Comparison of ENCODE assay signal across 11 cellular contexts in the genomic region with DNA sequence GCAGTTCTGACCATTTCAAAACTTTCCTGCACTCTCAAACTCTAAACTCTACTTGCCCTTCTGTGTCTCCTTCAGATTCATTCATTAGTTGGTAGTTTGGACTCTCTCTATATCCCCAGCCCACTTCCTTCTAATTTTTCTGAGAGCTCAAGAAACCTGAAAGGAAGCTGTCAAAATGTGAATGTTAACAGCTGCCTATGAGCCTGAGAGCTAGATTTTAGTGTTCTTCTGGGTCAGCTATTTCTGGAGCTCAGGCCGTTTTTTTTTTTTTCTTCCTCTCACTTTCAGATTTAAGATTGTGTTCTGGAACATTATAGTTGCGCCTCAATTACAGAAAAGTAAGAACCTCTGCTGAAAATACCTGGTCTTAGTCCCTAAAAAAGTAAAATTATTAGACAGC.
DNase-seq lines count a peak whose midpoint lies in the region; ATAC-seq and TF ChIP-seq lines count a peak whose summit lies in the region.
"Had no signal": no experiment of that assay in that cellular context is flagged by ENCODE, and none has a peak within 500 bp of the region (broad histone marks: within the 10 kb centered on the region; RNA-seq: fewer than 3 reads in every experiment).

No MANE protein-coding gene starts in this region.

- no peaks in the 10 kb centered on the region for H3K9me2 ChIP-seq in GM23248 (ENCODE audit: insufficient read depth)

- no peak overlapping the region for H3K4me2 ChIP-seq in GM23248 (ENCODE audit: unreplicated experiment)

- in situ Hi-C loops in GM23248 (cut with MboI): no loop called here
- in situ Hi-C loops in KBM-7 (cut with MboI; ENCODE audit: low pct_unique_long_range_greater_than_20kb, low sequenced_read_pairs): no loop called here

- H3K36me3 ChIP-seq in GM23248 (ENCODE audit: low read depth): peaks cover 60% of the 10 kb centered on the region

- peaks cover 81% of the 10 kb centered on the region for H3F3A ChIP-seq in GM23248 (ENCODE audit: insufficient read depth)

- DNase-seq in GM23248 (no peak), KBM-7 (peak; percentile 49), SHP77 treated with DMSO at 0.1 percent for 48 hours (lab: John Stamatoyannopoulos, UW) (no peak), sciatic nerve (ENCODE audit: low spot score) (no peak)
- no peak for DNase-seq in activated naive CD4-positive, alpha-beta T cell treated with anti-CD3 and anti-CD28 coated beads, Interleukin-2, amount 50 U/mL, for 72 hours (ENCODE audit: low spot score in 2 of 2)
- DNase-seq in stimulated activated CD4-positive, alpha-beta T cell treated with anti-CD3 and anti-CD28 coated beads, Interleukin-2, amount 100 ng/mL, for 48 hours: no peak
- DNase-seq: activated CD4-positive, alpha-beta T cell treated with anti-CD3 and anti-CD28 coated beads for 36 hours; NCI-H187 had no signal

- intact Hi-C loops in sciatic nerve (cut with DNase I): no loop called here

- ATAC-seq in GM18861 (IDR thresholded peaks at IDR 0.05; ENCODE audit: unreplicated experiment) (peak; percentile 89), sciatic nerve (no peak)
- no peak for ATAC-seq in activated naive CD4-positive, alpha-beta T cell treated with anti-CD3 and anti-CD28 coated beads, Interleukin-2, amount 50 U/mL, for 72 hours
- ATAC-seq: activated CD4-positive, alpha-beta T cell treated with anti-CD3 and anti-CD28 coated beads for 36 hours had no signal

- H4K20me1 ChIP-seq in GM23248 (ENCODE audit: insufficient read depth): peaks cover 47% of the 10 kb centered on the region; the same call in 1 of the 2 replicates

- WGBS in GM23248 (ENCODE audit: low coverage in 1 of 2, low lambda C conversion rate in 2 of 2, missing lambda C conversion rate in 2 of 2), 2 experiments: 50% methylated on average over 2 of the region's 2 CpGs

- no peaks in the 10 kb centered on the region for H3K27me3 Mint-ChIP-seq in nephron (ENCODE audit: low read depth)
- H3K27me3 Mint-ChIP-seq: activated CD4-positive, alpha-beta T cell treated with anti-CD3 and anti-CD28 coated beads for 36 hours had no signal

- TF ChIP-seq CTCF in nephron (IDR thresholded peaks at IDR 0.05; ENCODE audit: unreplicated experiment in 3 of 3): no peak

- H3K9me3 ChIP-seq in GM23248 (ENCODE audit: low read depth): no peaks in the 10 kb centered on the region

- H3K79me2 ChIP-seq in GM23248 (ENCODE audit: insufficient read depth): peaks cover 100% of the 10 kb centered on the region

- no peak overlapping the region for H3K4me3 ChIP-seq in GM23248

- peaks cover 57% of the 10 kb centered on the region for H3K36me3 Mint-ChIP-seq in nephron (ENCODE audit: low read depth)
- H3K36me3 Mint-ChIP-seq in activated naive CD4-positive, alpha-beta T cell treated with anti-CD3 and anti-CD28 coated beads, Interleukin-2, amount 50 U/mL, for 72 hours: peaks cover 0 to 7% of the 10 kb centered on the region in 2 donors

- H3K27me3 ChIP-seq in GM23248 (replicated peaks; ENCODE audit: insufficient read depth): no peaks in the 10 kb centered on the region

- H3K4me1 ChIP-seq in GM23248 (ENCODE audit: insufficient read depth): peaks cover 47% of the 10 kb centered on the region

- peaks cover 62% of the 10 kb centered on the region for H3K4me1 Mint-ChIP-seq in nephron

- no peak overlapping the region for H2AFZ ChIP-seq in GM23248

- no peak overlapping the region for H3K4me3 Mint-ChIP-seq in nephron
- H3K4me3 Mint-ChIP-seq: activated CD4-positive, alpha-beta T cell treated with anti-CD3 and anti-CD28 coated beads for 36 hours had no signal

- no peak overlapping the region for H3K9ac ChIP-seq in GM23248

- peak overlapping the region; percentile 62 to 95 (median 89) for H3K27ac Mint-ChIP-seq in nephron
- H3K27ac Mint-ChIP-seq in activated naive CD4-positive, alpha-beta T cell treated with anti-CD3 and anti-CD28 coated beads, Interleukin-2, amount 50 U/mL, for 72 hours: no peak overlapping the region
- H3K27ac Mint-ChIP-seq: activated CD4-positive, alpha-beta T cell treated with anti-CD3 and anti-CD28 coated beads for 36 hours had no signal

- no peaks in the 10 kb centered on the region for H3K9me3 Mint-ChIP-seq in nephron
- no peaks in the 10 kb centered on the region for H3K9me3 Mint-ChIP-seq in activated naive CD4-positive, alpha-beta T cell treated with anti-CD3 and anti-CD28 coated beads, Interleukin-2, amount 50 U/mL, for 72 hours

- peak overlapping the region; percentile 22; the same call in 1 of the 2 replicates for H3K27ac ChIP-seq in GM23248
- H3K27ac ChIP-seq: epithelial cell of prostate had no signal

Comparison
In these comparisons a context has a peak if more than half of its experiments do, and no peak if none do; other contexts are left out.
1. H3K27ac Mint-ChIP-seq: peak in nephron (3 of 3); none in activated naive CD4-positive, alpha-beta T cell treated with anti-CD3 and anti-CD28 coated beads, Interleukin-2, amount 50 U/mL, for 72 hours (0 of 2).